11 cellular contexts compared by ENCODE assay signal in the genomic region with DNA sequence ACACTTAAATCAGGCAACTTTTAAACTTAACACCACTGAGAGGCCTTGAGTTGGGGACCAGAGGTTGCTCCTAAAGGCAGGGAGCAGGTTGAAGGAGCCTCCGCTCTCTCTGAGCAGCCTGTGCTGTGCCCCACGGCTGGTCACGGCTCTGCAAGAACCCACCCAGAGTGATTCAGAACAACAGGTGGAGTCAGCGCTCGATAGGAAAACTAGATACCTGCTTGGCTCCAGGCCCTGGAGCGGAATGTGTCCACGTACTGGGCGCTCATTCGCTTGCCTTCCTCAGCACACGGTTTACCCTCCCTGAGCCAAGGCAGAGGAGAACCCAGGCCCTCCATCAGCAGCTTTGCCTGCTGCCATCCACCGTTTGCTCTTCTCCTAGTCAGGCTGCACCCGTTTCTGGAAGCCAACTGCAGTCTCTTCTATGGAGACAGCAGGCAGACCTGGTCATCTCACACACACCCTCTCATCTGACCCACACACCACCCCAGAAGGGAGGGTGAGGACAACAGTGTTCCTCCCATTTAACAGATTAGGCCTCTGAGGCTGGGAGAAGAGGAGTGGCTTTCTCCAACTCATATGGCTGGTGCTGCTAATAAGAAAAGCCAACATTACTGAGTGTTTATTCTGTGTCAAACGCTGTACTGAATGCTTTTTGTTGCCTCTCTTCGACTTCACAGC. TPM values are rescaled to one million over a fixed set of nuclear protein-coding genes. Genes with fewer than 3 reads are reported as not detected.
A peak's percentile ranks its signal among the peaks of the same experiment; 100 is the strongest.
DNase-seq lines count a peak whose midpoint lies in the region; ATAC-seq lines count a peak whose summit lies in the region.
"Had no signal": no experiment of that assay in that cellular context is flagged by ENCODE, and none has a peak within 500 bp of the region (broad histone marks: within the 10 kb centered on the region; RNA-seq: fewer than 3 reads in every experiment).

No MANE protein-coding gene starts in this region.

- peak overlapping the region; percentile 0 to 20 for H3K9ac ChIP-seq in duodenal mucosa (ENCODE audit: low read depth in 1 of 2, low read length in 2 of 2)

- peak overlapping the region; percentile 43 for H3K27ac ChIP-seq in duodenal mucosa (ENCODE audit: low read depth, low read length)
- peak overlapping the region; percentile 66 for H3K27ac ChIP-seq in naive thymus-derived CD4-positive, alpha-beta T cell (ENCODE audit: low read depth, low read length)
- H3K27ac ChIP-seq in thymus (ENCODE audit: low read depth): peak overlapping the region; percentile 91
- H3K27ac ChIP-seq: upper lobe of right lung had no signal

- 94% methylated on average over 14 of the region's 14 CpGs for WGBS in thymus

- H3K4me3 Mint-ChIP-seq in activated naive CD4-positive, alpha-beta T cell treated with anti-CD3 and anti-CD28 coated beads for 36 hours: no peak overlapping the region
- peak overlapping the region in 5 of 10 donors; percentile 60 to 84 (median 64) for H3K4me3 Mint-ChIP-seq in naive thymus-derived CD4-positive, alpha-beta T cell

- H3K36me3 Mint-ChIP-seq in activated naive CD4-positive, alpha-beta T cell treated with anti-CD3 and anti-CD28 coated beads for 36 hours (ENCODE audit: low read depth): no peaks in the 10 kb centered on the region
- H3K36me3 Mint-ChIP-seq in naive thymus-derived CD4-positive, alpha-beta T cell: peaks cover 0 to 4% (median 0%) of the 10 kb centered on the region in 5 donors

- H3K4me1 ChIP-seq in duodenal mucosa (ENCODE audit: control insufficient read depth in 1 of 2, insufficient read depth in 2 of 2, low read length in 2 of 2) (peaks cover 36 to 45% of the 10 kb centered on the region in 2 donors), thymus (ENCODE audit: control insufficient read depth, insufficient read depth, low read length) (peaks cover 6% of the 10 kb centered on the region)
- H3K4me1 ChIP-seq in naive thymus-derived CD4-positive, alpha-beta T cell (ENCODE audit: control insufficient read depth in 2 of 2, insufficient read depth in 2 of 2, low read length in 2 of 2): peaks cover 0 to 39% of the 10 kb centered on the region in 2 donors

- H3K9me3 ChIP-seq in duodenal mucosa (ENCODE audit: control insufficient read depth in 1 of 2, low read length in 2 of 2) (no peaks in the 10 kb centered on the region), thymus (ENCODE audit: control insufficient read depth) (no peaks in the 10 kb centered on the region)
- H3K9me3 ChIP-seq in naive thymus-derived CD4-positive, alpha-beta T cell (ENCODE audit: control insufficient read depth in 2 of 3, low read length in 3 of 3): no peaks in the 10 kb centered on the region
- H3K9me3 ChIP-seq: MG63, upper lobe of right lung had no signal

- H3K4me1 Mint-ChIP-seq in activated naive CD4-positive, alpha-beta T cell treated with anti-CD3 and anti-CD28 coated beads for 36 hours (ENCODE audit: low read depth): peaks cover 39% of the 10 kb centered on the region
- peaks cover 18 to 67% (median 45%) of the 10 kb centered on the region in 7 donors for H3K4me1 Mint-ChIP-seq in naive thymus-derived CD4-positive, alpha-beta T cell

- no peaks in the 10 kb centered on the region for H3K27me3 Mint-ChIP-seq in activated naive CD4-positive, alpha-beta T cell treated with anti-CD3 and anti-CD28 coated beads for 36 hours (ENCODE audit: low read depth)
- no peaks in the 10 kb centered on the region for H3K27me3 Mint-ChIP-seq in naive thymus-derived CD4-positive, alpha-beta T cell

- H3K27me3 ChIP-seq in duodenal mucosa (ENCODE audit: control insufficient read depth in 1 of 2, insufficient read depth in 2 of 2, low read length in 2 of 2) (no peaks in the 10 kb centered on the region), thymus (ENCODE audit: control insufficient read depth, insufficient read depth) (no peaks in the 10 kb centered on the region)
- no peaks in the 10 kb centered on the region for H3K27me3 ChIP-seq in naive thymus-derived CD4-positive, alpha-beta T cell (ENCODE audit: control insufficient read depth in 2 of 2, insufficient read depth in 2 of 2, low read length in 2 of 2)
- H3K27me3 ChIP-seq: MG63, upper lobe of right lung had no signal

- no peak for DNase-seq in activated naive CD4-positive, alpha-beta T cell treated with anti-CD3 and anti-CD28 coated beads for 36 hours
- DNase-seq in activated naive CD4-positive, alpha-beta T cell (lab: John Stamatoyannopoulos, UW): no peak
- no peak for DNase-seq in naive thymus-derived CD4-positive, alpha-beta T cell
- no peak for DNase-seq in HPDE6-E6E7 (ENCODE audit: extremely low spot score)
- DNase-seq: MG63, NCI-H446 treated with DMSO at 0.1 percent for 48 hours, upper lobe of right lung had no signal

- peak overlapping the region; percentile 47 for H3K27ac Mint-ChIP-seq in activated naive CD4-positive, alpha-beta T cell treated with anti-CD3 and anti-CD28 coated beads for 36 hours
- H3K27ac Mint-ChIP-seq in naive thymus-derived CD4-positive, alpha-beta T cell: peak overlapping the region; percentile 82 to 98 (median 97)

- H3K9me3 Mint-ChIP-seq in activated naive CD4-positive, alpha-beta T cell treated with anti-CD3 and anti-CD28 coated beads for 36 hours: no peaks in the 10 kb centered on the region
- no peaks in the 10 kb centered on the region for H3K9me3 Mint-ChIP-seq in naive thymus-derived CD4-positive, alpha-beta T cell

- intact Hi-C loops in activated naive CD4-positive, alpha-beta T cell treated with anti-CD3 and anti-CD28 coated beads for 36 hours (cut with micrococcal nuclease): loop anchor here (1.0 to 2.0 kb wide), 3 partner anchors 9 to 59 kb away; no protein-coding TSS in a partner anchor
- intact Hi-C loops in naive thymus-derived CD4-positive, alpha-beta T cell (cut with micrococcal nuclease): loop anchor here in 1 of 2 donors (2.0 kb wide), 3 partner anchors 17 to 31 kb away; no protein-coding TSS in a partner anchor

- H3K36me3 ChIP-seq in duodenal mucosa (ENCODE audit: control insufficient read depth in 1 of 2, insufficient read depth in 2 of 2, low read length in 2 of 2) (no peaks in the 10 kb centered on the region), thymus (ENCODE audit: control insufficient read depth, insufficient read depth) (no peaks in the 10 kb centered on the region)
- no peaks in the 10 kb centered on the region for H3K36me3 ChIP-seq in naive thymus-derived CD4-positive, alpha-beta T cell (ENCODE audit: control insufficient read depth in 2 of 3, insufficient read depth in 3 of 3, low read length in 3 of 3)
- H3K36me3 ChIP-seq: MG63, upper lobe of right lung had no signal

- ATAC-seq in naive thymus-derived CD4-positive, alpha-beta T cell: no peak
- ATAC-seq in HG03432 (IDR thresholded peaks at IDR 0.05; ENCODE audit: unreplicated experiment): no peak
- no peak for ATAC-seq in GM18511 (IDR thresholded peaks at IDR 0.05; ENCODE audit: unreplicated experiment)

- H3K4me3 ChIP-seq in duodenal mucosa (ENCODE audit: low read depth in 1 of 2, low read length in 2 of 2): no peak overlapping the region
- H3K4me3 ChIP-seq in naive thymus-derived CD4-positive, alpha-beta T cell (ENCODE audit: low read length): no peak overlapping the region
- no peak overlapping the region for H3K4me3 ChIP-seq in thymus (ENCODE audit: low read length)
- H3K4me3 ChIP-seq: MG63, upper lobe of right lung had no signal

- CTCF ChIA-PET in activated naive CD4-positive, alpha-beta T cell treated with anti-CD3 and anti-CD28 coated beads for 36 hours (lab: Charles Lee): interaction anchor here (1.1 kb wide), 2 partner anchors 24 to 31 kb away, joined by 3 to 8 read pairs; no protein-coding TSS in a partner anchor
- CTCF ChIA-PET in naive thymus-derived CD4-positive, alpha-beta T cell (lab: Charles Lee): interaction anchor here (0.9 to 2.5 kb wide), 3 partner anchors 18 to 57 kb away, joined by 3 to 6 read pairs (median 4); no protein-coding TSS in a partner anchor

- POLR2A ChIA-PET in naive thymus-derived CD4-positive, alpha-beta T cell (lab: Charles Lee): interaction anchor here (1.2 to 7.8 kb wide), 6 partner anchors 8 to 54 kb away, joined by 4 to 63 read pairs (median 8); a partner anchor contains a TSS

RNA-seq across cellular contexts. Expression of a gene that starts 37.6 kb away (rescaled TPM):
- total RNA-seq in activated naive CD4-positive, alpha-beta T cell treated with anti-CD3 and anti-CD28 coated beads for 36 hours: 100 to 1,000 TPM; 143 to 146 TPM
- total RNA-seq in naive thymus-derived CD4-positive, alpha-beta T cell: 100 to 1,000 TPM in 4 of 5 experiments, 10 to 100 TPM in 1; 93.7 to 283 (median 223) TPM
- 100 to 1,000 TPM; 253 to 295 TPM for polyA plus RNA-seq in naive thymus-derived CD4-positive, alpha-beta T cell
- polyA plus RNA-seq in thymus: 260 TPM
